In genomic region chr5:54278979-54279717, GRCh38 we compare ENCODE assay signal across 14 cellular contexts.
"Had no signal": no experiment of that assay in that cellular context is flagged by ENCODE, and none has a peak within 500 bp of the region (broad histone marks: within the 10 kb centered on the region; RNA-seq: fewer than 3 reads in every experiment).

No MANE protein-coding gene starts in this region.

- H3K9me3 ChIP-seq: mucosa of descending colon had no signal

- H3K27ac ChIP-seq: spleen had no signal

- H3K9me3 Mint-ChIP-seq: dendritic cell treated with granulocyte-macrophage colony-stimulating factor and Interleukin-4, amounts not matched to agents 40 ng/mL and 50 ng/mL, for 4 days; effector memory CD8-positive, alpha-beta T cell; type B pancreatic cell had no signal

- H3K27me3 Mint-ChIP-seq: dendritic cell treated with granulocyte-macrophage colony-stimulating factor and Interleukin-4, amounts not matched to agents 40 ng/mL and 50 ng/mL, for 4 days; effector memory CD8-positive, alpha-beta T cell; naive thymus-derived CD8-positive, alpha-beta T cell; stimulated activated naive B cell treated with anti-CD40 and anti-IgM and Interleukin-4, amounts not matched to agents 10 μg/mL and 1 μg/mL and 100 μg/mL, for 72 hours; type B pancreatic cell had no signal

- DNase-seq: cerebellar nuclear complex; effector memory CD8-positive, alpha-beta T cell; heart right ventricle; hypothalamus; kidney glomerular epithelial cell; mucosa of descending colon; naive thymus-derived CD8-positive, alpha-beta T cell; posterior cingulate gyrus; spleen; stimulated activated CD4-positive, alpha-beta T cell treated with anti-CD3 and anti-CD28 coated beads, Interleukin-2, amount 100 ng/mL, for 24 hours; stimulated activated CD4-positive, alpha-beta T cell treated with anti-CD3 and anti-CD28 coated beads, Interleukin-4, amount 100 ng/mL, for 4 hours; stimulated activated naive B cell treated with anti-CD40 and anti-IgM and Interleukin-4, amounts not matched to agents 10 μg/mL and 1 μg/mL and 100 μg/mL, for 72 hours had no signal

- H3K27ac Mint-ChIP-seq: dendritic cell treated with granulocyte-macrophage colony-stimulating factor and Interleukin-4, amounts not matched to agents 40 ng/mL and 50 ng/mL, for 4 days; stimulated activated naive B cell treated with anti-CD40 and anti-IgM and Interleukin-4, amounts not matched to agents 10 μg/mL and 1 μg/mL and 100 μg/mL, for 72 hours; type B pancreatic cell had no signal

- H3K4me3 Mint-ChIP-seq: dendritic cell treated with granulocyte-macrophage colony-stimulating factor and Interleukin-4, amounts not matched to agents 40 ng/mL and 50 ng/mL, for 4 days; effector memory CD8-positive, alpha-beta T cell; naive thymus-derived CD8-positive, alpha-beta T cell; stimulated activated naive B cell treated with anti-CD40 and anti-IgM and Interleukin-4, amounts not matched to agents 10 μg/mL and 1 μg/mL and 100 μg/mL, for 72 hours; type B pancreatic cell had no signal

- H3K27me3 ChIP-seq: heart right ventricle, spleen had no signal

- H3K4me3 ChIP-seq: heart right ventricle, mucosa of descending colon, spleen had no signal

- ATAC-seq: effector memory CD8-positive, alpha-beta T cell; heart right ventricle; mucosa of descending colon; naive thymus-derived CD8-positive, alpha-beta T cell; stimulated activated naive B cell treated with anti-CD40 and anti-IgM and Interleukin-4, amounts not matched to agents 10 μg/mL and 1 μg/mL and 100 μg/mL, for 72 hours had no signal
